10 cellular contexts compared by ENCODE assay signal in genomic region chr18:61326407-61326806, GRCh38. TPM values are rescaled to one million over a fixed set of nuclear protein-coding genes. Genes with fewer than 3 reads are reported as not detected.
"Had no signal": no experiment of that assay in that cellular context is flagged by ENCODE, and none has a peak within 500 bp of the region (broad histone marks: within the 10 kb centered on the region; RNA-seq: fewer than 3 reads in every experiment).

No MANE protein-coding gene starts in this region.

- H3K4me2 ChIP-seq: GM23338, KMS-11 had no signal

- H3K27ac Mint-ChIP-seq: GM23338, HFFc6, IgD-negative memory B cell had no signal

- H3K9me3 ChIP-seq: HAP-1 had no signal

- ATAC-seq: GM23338, HCT116 had no signal

- H3K27ac ChIP-seq: HL-60, KMS-11 had no signal

- DNase-seq: H7, HFFc6, Karpas-422, KBM-7 had no signal

- H3K36me3 Mint-ChIP-seq: IgD-negative memory B cell had no signal

- H3K4me3 ChIP-seq: GM23338, HAP-1 had no signal

- H2AFZ ChIP-seq: GM23338 had no signal

- H3K9ac ChIP-seq: KMS-11 had no signal

- H3K4me1 ChIP-seq: HAP-1 had no signal

- H3K4me3 Mint-ChIP-seq: GM23338, HFFc6, IgD-negative memory B cell had no signal

- H3K4me1 Mint-ChIP-seq: IgD-negative memory B cell had no signal

- H3K36me3 ChIP-seq: HAP-1 had no signal

- H3K9me3 Mint-ChIP-seq: GM23338, HFFc6, IgD-negative memory B cell had no signal

RNA-seq across cellular contexts. Expression of gene CDH20, which starts 6.8 kb away (rescaled TPM):
- total RNA-seq: HFFc6 had no signal
- polyA plus RNA-seq: GM23338, IgD-negative memory B cell had no signal
